Comparison of ENCODE assay signal across 10 cellular contexts in the genomic region with DNA sequence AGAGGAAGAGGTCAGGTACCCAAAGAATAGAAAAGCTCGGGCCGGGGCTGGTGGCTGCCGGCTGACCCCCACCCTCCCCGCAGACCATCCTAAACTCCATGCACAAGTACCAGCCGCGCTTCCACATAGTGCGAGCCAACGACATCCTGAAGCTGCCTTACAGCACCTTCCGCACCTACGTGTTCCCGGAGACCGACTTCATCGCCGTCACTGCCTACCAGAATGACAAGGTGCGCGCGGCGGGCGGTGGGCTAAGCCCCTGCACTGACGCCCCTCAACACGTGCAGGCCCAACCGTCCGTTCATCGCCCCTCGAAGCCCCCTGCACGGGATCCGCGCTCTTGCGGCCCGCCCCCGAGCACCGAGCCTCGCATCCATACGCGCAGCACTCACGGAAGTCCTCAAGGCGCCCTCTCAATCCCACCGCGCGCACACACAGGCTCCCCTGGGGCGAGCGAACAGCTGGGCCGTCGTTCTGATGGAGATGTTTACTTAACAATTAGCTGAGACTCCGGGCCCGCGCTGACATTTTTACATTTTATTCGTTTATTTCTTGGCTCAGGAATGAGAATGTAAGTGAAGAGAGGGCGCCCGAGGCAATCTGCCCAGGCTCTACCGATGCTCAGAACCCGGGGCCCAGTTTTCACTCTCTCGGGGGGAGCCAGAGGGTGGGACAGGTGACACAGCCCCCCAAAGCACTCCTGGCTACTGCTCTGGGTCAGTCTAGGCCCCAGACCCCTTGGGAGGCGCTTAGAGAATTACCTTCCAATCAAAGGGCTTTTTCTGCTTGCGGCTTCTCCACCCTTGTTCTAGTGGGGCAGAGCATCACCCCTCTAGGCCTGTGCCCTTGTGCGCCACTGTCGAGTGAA. TPM values are rescaled to one million over a fixed set of nuclear protein-coding genes. Genes with fewer than 3 reads are reported as not detected.
DNase-seq lines count a peak whose midpoint lies in the region; ATAC-seq and TF ChIP-seq lines count a peak whose summit lies in the region.
"Had no signal": no experiment of that assay in that cellular context is flagged by ENCODE, and none has a peak within 500 bp of the region (broad histone marks: within the 10 kb centered on the region; RNA-seq: fewer than 3 reads in every experiment).

No MANE protein-coding gene starts in this region.

- CTCF ChIA-PET in CD8-positive, alpha-beta memory T cell (lab: Charles Lee), result interaction anchor here (0.6 to 0.9 kb wide), 2 partner anchors 52 to 659 kb away, joined by 3 read pairs; no protein-coding TSS in a partner anchor

- DNase-seq in CD8-positive, alpha-beta memory T cell, result peak in 1 of 5 donors; percentile 43
- DNase-seq in NCI-H2107 treated with DMSO at 0.1 percent for 48 hours (lab: John Stamatoyannopoulos, UW; ENCODE audit: unreplicated experiment) (peak; percentile 26), choroid plexus epithelial cell (ENCODE audit: low read depth) (peak; percentile 41), neural crest cell (ENCODE audit: low read depth, low spot score) (no peak), A172 (ENCODE audit: low spot score) (no peak)

- no peaks in the 10 kb centered on the region for H3K36me3 ChIP-seq in CD8-positive, alpha-beta memory T cell (ENCODE audit: insufficient read depth, low read length)

- ATAC-seq in GM18502 (IDR thresholded peaks at IDR 0.05; ENCODE audit: poor library complexity, unreplicated experiment), result no peak
- ATAC-seq in HG02678 (IDR thresholded peaks at IDR 0.05; ENCODE audit: unreplicated experiment), result no peak
- no peak for ATAC-seq in HG03025 (IDR thresholded peaks at IDR 0.05; ENCODE audit: low FRiP score, unreplicated experiment)

- no peaks in the 10 kb centered on the region for H3K9me3 Mint-ChIP-seq in CD8-positive, alpha-beta memory T cell
- no peaks in the 10 kb centered on the region for H3K9me3 Mint-ChIP-seq in neural crest cell

- H3K27ac ChIP-seq in CD8-positive, alpha-beta memory T cell (ENCODE audit: low read depth, low read length), result no peak overlapping the region

- H3K4me1 Mint-ChIP-seq in CD8-positive, alpha-beta memory T cell, result peaks cover 32 to 53% (median 36%) of the 10 kb centered on the region in 3 donors
- H3K4me1 Mint-ChIP-seq in neural crest cell, result peaks cover 31% of the 10 kb centered on the region

- H3K27me3 Mint-ChIP-seq in CD8-positive, alpha-beta memory T cell, result peaks cover 64 to 66% of the 10 kb centered on the region in 2 donors
- peaks cover 85% of the 10 kb centered on the region for H3K27me3 Mint-ChIP-seq in neural crest cell (ENCODE audit: low read depth)

- no peaks in the 10 kb centered on the region for H3K9me3 ChIP-seq in CD8-positive, alpha-beta memory T cell (ENCODE audit: low read length)

- POLR2A ChIA-PET in CD8-positive, alpha-beta memory T cell (lab: Charles Lee), result no interaction called here

- H3K4me3 ChIP-seq in CD8-positive, alpha-beta memory T cell (ENCODE audit: low read length), result no peak overlapping the region
- no peak overlapping the region for H3K4me3 ChIP-seq in choroid plexus epithelial cell (ENCODE audit: low read depth, low read length)

- peaks cover 37% of the 10 kb centered on the region for H3K4me1 ChIP-seq in CD8-positive, alpha-beta memory T cell (ENCODE audit: insufficient read depth, low read length)

- TF ChIP-seq CTCF in choroid plexus epithelial cell (conservative IDR thresholded peaks at IDR 0.05; ENCODE audit: low read depth, low read length) (no peak), neural crest cell (conservative IDR thresholded peaks at IDR 0.05) (no peak)

- H3K27me3 ChIP-seq in CD8-positive, alpha-beta memory T cell (ENCODE audit: insufficient read depth, low read length, poor library complexity, severe bottlenecking), result peaks cover 56% of the 10 kb centered on the region

- H3K4me3 Mint-ChIP-seq in CD8-positive, alpha-beta memory T cell, result peak overlapping the region; percentile 67 to 85 (median 74)
- H3K4me3 Mint-ChIP-seq in neural crest cell, result peak overlapping the region; percentile 80

- peak overlapping the region in 3 of 8 donors; percentile 34 to 71 (median 70) for H3K27ac Mint-ChIP-seq in CD8-positive, alpha-beta memory T cell
- H3K27ac Mint-ChIP-seq in neural crest cell (ENCODE audit: unreplicated experiment), result no peak overlapping the region

- H3K36me3 Mint-ChIP-seq in CD8-positive, alpha-beta memory T cell, result peaks cover 0 to 2% (median 0%) of the 10 kb centered on the region in 3 donors
- peaks cover 19% of the 10 kb centered on the region for H3K36me3 Mint-ChIP-seq in neural crest cell (ENCODE audit: low read depth)

RNA-seq across cellular contexts. Expression of gene TBX2, which starts 3.6 kb away (rescaled TPM):
- under 1 TPM; 0.11 to 0.13 TPM for total RNA-seq in CD8-positive, alpha-beta memory T cell
- polyA plus RNA-seq in CD8-positive, alpha-beta memory T cell, result not detected
- total RNA-seq in neural crest cell, result 16.1 and 18.7 TPM in 2 replicates
- total RNA-seq in A172 (2014; rRNA removed; shearing (Covaris generic)), result 1.7 and 2.6 TPM in 2 replicates

RNA-seq across cellular contexts. Expression of gene TBX4, which starts 49.0 kb away (rescaled TPM):
- total RNA-seq in CD8-positive, alpha-beta memory T cell, result not detected
- not detected for polyA plus RNA-seq in CD8-positive, alpha-beta memory T cell
- not detected in 2 replicates for total RNA-seq in neural crest cell
- total RNA-seq in A172 (2014; rRNA removed; shearing (Covaris generic)), result 0.10 and 1.0 TPM in 2 replicates
- total RNA-seq: SK-MEL-5, temporal lobe had no signal

Comparison
In these comparisons a context has a peak if more than half of its experiments do, and no peak if none do; other contexts are left out.
1. DNase-seq: peak in NCI-H2107 treated with DMSO at 0.1 percent for 48 hours (single experiment) and choroid plexus epithelial cell (single experiment); none in neural crest cell (single experiment) and A172 (single experiment).